13 cellular contexts compared by ENCODE assay signal in genomic region chr10:3758491-3758970, GRCh38. TPM values are rescaled to one million over a fixed set of nuclear protein-coding genes. Genes with fewer than 3 reads are reported as not detected.
DNase-seq lines count a peak whose midpoint lies in the region; ATAC-seq and TF ChIP-seq lines count a peak whose summit lies in the region.
"Had no signal": no experiment of that assay in that cellular context is flagged by ENCODE, and none has a peak within 500 bp of the region (broad histone marks: within the 10 kb centered on the region; RNA-seq: fewer than 3 reads in every experiment).

No MANE protein-coding gene starts in this region.

- H3K36me3 Mint-ChIP-seq in T-cell (no peaks in the 10 kb centered on the region), progenitor cell of endocrine pancreas (ENCODE audit: insufficient read depth) (no peaks in the 10 kb centered on the region)

- peak overlapping the region; percentile 91 for H3K27ac ChIP-seq in epithelial cell of prostate
- H3K27ac ChIP-seq: SK-N-MC had no signal

- TF ChIP-seq CTCF in progenitor cell of endocrine pancreas (IDR thresholded peaks at IDR 0.05; ENCODE audit: unreplicated experiment): no peak

- H3K27ac Mint-ChIP-seq in T-cell: peak overlapping the region; percentile 96 to 98
- H3K27ac Mint-ChIP-seq in stimulated activated naive CD8-positive, alpha-beta T cell treated with anti-CD3 and anti-CD28 coated beads, Interleukin-15, amount 100 ng/mL, for 72 hours: peak overlapping the region; percentile 100
- H3K27ac Mint-ChIP-seq in progenitor cell of endocrine pancreas: no peak overlapping the region

- CTCF ChIA-PET in T-cell (lab: Charles Lee): interaction anchor here in 1 of 2 donors (0.8 kb wide), 1 partner anchor 19 kb away, joined by 3 read pairs; no protein-coding TSS in a partner anchor

- H3K4me3 Mint-ChIP-seq in T-cell (peak overlapping the region in 1 of 3 donors; percentile 37), progenitor cell of endocrine pancreas (ENCODE audit: low read depth) (no peak overlapping the region)
- H3K4me3 Mint-ChIP-seq in stimulated activated naive CD8-positive, alpha-beta T cell treated with anti-CD3 and anti-CD28 coated beads, Interleukin-15, amount 100 ng/mL, for 72 hours: peak overlapping the region; percentile 88 to 93

- H3K27me3 Mint-ChIP-seq in T-cell (peaks cover 0 to 4% of the 10 kb centered on the region in 2 donors), progenitor cell of endocrine pancreas (peaks cover 44% of the 10 kb centered on the region)
- no peaks in the 10 kb centered on the region for H3K27me3 Mint-ChIP-seq in stimulated activated naive CD8-positive, alpha-beta T cell treated with anti-CD3 and anti-CD28 coated beads, Interleukin-15, amount 100 ng/mL, for 72 hours

- ATAC-seq in T-cell (replicated peaks in 1 of 4) (no peak), esophagus mucosa (no peak)
- ATAC-seq in stimulated activated naive CD8-positive, alpha-beta T cell treated with anti-CD3 and anti-CD28 coated beads, Interleukin-15, amount 100 ng/mL, for 72 hours: no peak

- H3K9me3 Mint-ChIP-seq in T-cell: no peaks in the 10 kb centered on the region
- H3K9me3 Mint-ChIP-seq in stimulated activated naive CD8-positive, alpha-beta T cell treated with anti-CD3 and anti-CD28 coated beads, Interleukin-15, amount 100 ng/mL, for 72 hours: peaks cover 5 to 8% of the 10 kb centered on the region in 2 donors
- H3K9me3 Mint-ChIP-seq in progenitor cell of endocrine pancreas (ENCODE audit: low read depth): no peaks in the 10 kb centered on the region

- peak; percentile 62 for DNase-seq in activated CD8-positive, alpha-beta memory T cell treated with anti-CD3 and anti-CD28 coated beads, Interleukin-2, amount 50 U/mL, for 48 hours
- DNase-seq in activated CD8-positive, alpha-beta memory T cell treated with anti-CD3 and anti-CD28 coated beads for 24 hours: no peak
- DNase-seq in T-cell (no peak), epithelial cell of prostate (ENCODE audit: low read depth, low spot score) (no peak), progenitor cell of endocrine pancreas (ENCODE audit: low spot score, unreplicated experiment) (no peak), T-helper 9 cell (no peak)
- DNase-seq in stimulated activated naive CD8-positive, alpha-beta T cell treated with anti-CD3 and anti-CD28 coated beads, Interleukin-15, amount 100 ng/mL, for 72 hours: no peak
- DNase-seq: amygdala, dermis blood vessel endothelial cell, NCI-H187, upper lobe of left lung had no signal

- POLR2A ChIA-PET in T-cell (lab: Charles Lee): interaction anchor here (0.9 to 1.9 kb wide), 7 partner anchors 17 to 561 kb away, joined by 3 to 18 read pairs (median 8); partner anchors contain the start of gene KLF6 (in 1 of the 2)

- H3K4me1 Mint-ChIP-seq in T-cell: peaks cover 31 to 84% (median 72%) of the 10 kb centered on the region in 3 donors
- H3K4me1 Mint-ChIP-seq in stimulated activated naive CD8-positive, alpha-beta T cell treated with anti-CD3 and anti-CD28 coated beads, Interleukin-15, amount 100 ng/mL, for 72 hours: peaks cover 85% of the 10 kb centered on the region
- peaks cover 30% of the 10 kb centered on the region for H3K4me1 Mint-ChIP-seq in progenitor cell of endocrine pancreas (ENCODE audit: low read depth)

RNA-seq across cellular contexts. Expression of gene KLF6, which starts 26.5 kb away (rescaled TPM):
- total RNA-seq in T-cell (1,000 to 10,000 TPM in 1 of 5 donors, 100 to 1,000 TPM in 4; 285 to 1,180 (median 400) TPM), esophagus mucosa (98.5 TPM), progenitor cell of endocrine pancreas (95.5 and 109 TPM in 2 replicates)
